26 cellular contexts compared by ENCODE assay signal in genomic region chr2:129482626-129483025, GRCh38.
"Had no signal": no experiment of that assay in that cellular context is flagged by ENCODE, and none has a peak within 500 bp of the region (broad histone marks: within the 10 kb centered on the region; RNA-seq: fewer than 3 reads in every experiment).

No MANE protein-coding gene starts in this region.

- H3K27ac Mint-ChIP-seq: activated CD4-positive, alpha-beta T cell treated with anti-CD3 and anti-CD28 coated beads for 36 hours; activated CD8-positive, alpha-beta memory T cell treated with anti-CD3 and anti-CD28 coated beads, Interleukin-2, amount 10 ng/mL, durations not matched to agents 7 days and 5 days; activated CD8-positive, alpha-beta T cell treated with anti-CD3 and anti-CD28 coated beads, Interleukin-2, amount 10 ng/mL, durations not matched to agents 7 days and 5 days; activated naive CD4-positive, alpha-beta T cell treated with anti-CD3 and anti-CD28 coated beads for 36 hours; activated naive CD8-positive, alpha-beta T cell; activated T-cell treated with anti-CD3 and anti-CD28 coated beads, Interleukin-2, amount 50 U/mL, for 24 hours had no signal

- H3K4me2 ChIP-seq: SK-N-SH had no signal

- H3K4me3 Mint-ChIP-seq: activated CD4-positive, alpha-beta T cell treated with anti-CD3 and anti-CD28 coated beads for 36 hours; activated CD8-positive, alpha-beta memory T cell treated with anti-CD3 and anti-CD28 coated beads, Interleukin-2, amount 10 ng/mL, durations not matched to agents 7 days and 5 days; activated CD8-positive, alpha-beta T cell treated with anti-CD3 and anti-CD28 coated beads, Interleukin-2, amount 10 ng/mL, durations not matched to agents 7 days and 5 days; activated naive CD4-positive, alpha-beta T cell treated with anti-CD3 and anti-CD28 coated beads for 36 hours; activated naive CD8-positive, alpha-beta T cell; activated T-cell treated with anti-CD3 and anti-CD28 coated beads, Interleukin-2, amount 50 U/mL, for 24 hours had no signal

- H3K9me3 Mint-ChIP-seq: activated naive CD4-positive, alpha-beta T cell treated with anti-CD3 and anti-CD28 coated beads for 36 hours had no signal

- H3K9ac ChIP-seq: SK-N-SH had no signal

- H3K36me3 Mint-ChIP-seq: activated CD8-positive, alpha-beta memory T cell treated with anti-CD3 and anti-CD28 coated beads, Interleukin-2, amount 10 ng/mL, durations not matched to agents 7 days and 5 days; activated naive CD8-positive, alpha-beta T cell had no signal

- H3K4me3 ChIP-seq: MG63, Peyer's patch, SJCRH30 had no signal

- H3K27ac ChIP-seq: brain microvascular endothelial cell, Peyer's patch, RWPE1, SJCRH30, VCaP had no signal

- DNase-seq: activated CD4-positive, alpha-beta T cell treated with anti-CD3 and anti-CD28 coated beads for 36 hours; activated CD4-positive, alpha-beta T cell treated with anti-CD3 and anti-CD28 coated beads, Interleukin-2, amount 50 U/mL, for 4 hours; activated CD8-positive, alpha-beta memory T cell treated with anti-CD3 and anti-CD28 coated beads, Interleukin-2, amount 10 ng/mL, durations not matched to agents 7 days and 5 days; activated CD8-positive, alpha-beta T cell treated with anti-CD3 and anti-CD28 coated beads, Interleukin-2, amount 10 ng/mL, durations not matched to agents 7 days and 5 days; activated effector memory CD4-positive, alpha-beta T cell treated with anti-CD3 and anti-CD28 coated beads, Interleukin-2, amount 50 U/mL, for 16 hours; activated naive CD4-positive, alpha-beta T cell treated with anti-CD3 and anti-CD28 coated beads for 36 hours; activated T-cell treated with anti-CD3 and anti-CD28 coated beads, Interleukin-2, amount 50 U/mL, for 24 hours; brain microvascular endothelial cell; MG63; NCI-H1092 treated with DMSO at 0.1 percent for 48 hours; NCI-H1417 treated with DMSO at 0.1 percent for 48 hours; NCI-H1694; NCI-H2029; NCI-H2107; NCI-H345; NCI-H510A; NCI-H526 treated with DMSO at 0.1 percent for 48 hours; NCI-H82; Right ventricle myocardium superior; SJCRH30; SK-N-SH; T-helper 1 cell had no signal

- H3K4me1 ChIP-seq: Peyer's patch, SJCRH30 had no signal

- H3K4me1 Mint-ChIP-seq: activated CD4-positive, alpha-beta T cell treated with anti-CD3 and anti-CD28 coated beads for 36 hours; activated CD8-positive, alpha-beta memory T cell treated with anti-CD3 and anti-CD28 coated beads, Interleukin-2, amount 10 ng/mL, durations not matched to agents 7 days and 5 days had no signal

- H3K9me3 ChIP-seq: MG63, Peyer's patch, SJCRH30, SK-N-SH had no signal

- H3K27me3 Mint-ChIP-seq: activated CD8-positive, alpha-beta memory T cell treated with anti-CD3 and anti-CD28 coated beads, Interleukin-2, amount 10 ng/mL, durations not matched to agents 7 days and 5 days; activated T-cell treated with anti-CD3 and anti-CD28 coated beads, Interleukin-2, amount 50 U/mL, for 24 hours had no signal

- H3K36me3 ChIP-seq: brain microvascular endothelial cell, MG63, Peyer's patch, SJCRH30 had no signal

- ATAC-seq: activated CD4-positive, alpha-beta T cell treated with anti-CD3 and anti-CD28 coated beads for 36 hours; activated CD8-positive, alpha-beta memory T cell treated with anti-CD3 and anti-CD28 coated beads, Interleukin-2, amount 10 ng/mL, durations not matched to agents 7 days and 5 days; activated CD8-positive, alpha-beta T cell treated with anti-CD3 and anti-CD28 coated beads, Interleukin-2, amount 10 ng/mL, durations not matched to agents 7 days and 5 days had no signal

- H3K27me3 ChIP-seq: brain microvascular endothelial cell, MG63, Peyer's patch had no signal
